In genomic region chr1:161382214-161383019, GRCh38 we compare ENCODE assay signal across 8 cellular contexts. TPM values are rescaled to one million over a fixed set of nuclear protein-coding genes. Genes with fewer than 3 reads are reported as not detected.
DNase-seq lines count a peak whose midpoint lies in the region; FAIRE-seq and TF ChIP-seq lines count a peak whose summit lies in the region.

No MANE protein-coding gene starts in this region.

- H3K27ac ChIP-seq in SU-DHL-6 (ENCODE audit: low read depth, low read length) (no peak overlapping the region), neural progenitor cell (no peak overlapping the region)

- no peaks in the 10 kb centered on the region for H3K4me1 ChIP-seq in neural progenitor cell

- FAIRE-seq in A204.1 (lab: Jason Lieb, UNC), result peak; percentile 99

- H3K9me3 ChIP-seq in SU-DHL-6 (ENCODE audit: insufficient read depth, low read length), result no peaks in the 10 kb centered on the region
- no peaks in the 10 kb centered on the region for H3K9me3 ChIP-seq in neural progenitor cell (ENCODE audit: low read depth)

- DNase-seq in GM12865 (ENCODE audit: low read depth) (peak; percentile 66), NCI-H1436 (lab: John Stamatoyannopoulos, UW) (peak; percentile 59), fibroblast of gingiva (ENCODE audit: low read depth) (peak; percentile 54), neural progenitor cell (ENCODE audit: low spot score) (peak; percentile 59), activated gamma-delta T cell (lab: John Stamatoyannopoulos, UW) (no peak)
- DNase-seq in effector CD4-positive, alpha-beta T cell, result no peak

- no peaks in the 10 kb centered on the region for H3K27me3 Mint-ChIP-seq in neural progenitor cell (ENCODE audit: insufficient read depth, low read depth)

- H3K4me2 ChIP-seq in SU-DHL-6 (ENCODE audit: low read depth, low read length, poor library complexity, severe bottlenecking), result no peak overlapping the region
- no peak overlapping the region for H3K4me2 ChIP-seq in neural progenitor cell

- TF ChIP-seq CTCF in GM12865 (IDR thresholded peaks at IDR 0.05; ENCODE audit: insufficient read depth, low read depth, low read length, missing control alignments) (peak; percentile 54), SU-DHL-6 (IDR thresholded peaks at IDR 0.05; ENCODE audit: insufficient read depth, low read length, poor library complexity, severe bottlenecking) (peak; percentile 54), neural progenitor cell (IDR thresholded peaks at IDR 0.05) (peak; percentile 81)

- H3K79me2 ChIP-seq in SU-DHL-6 (ENCODE audit: insufficient read depth, low read length) (no peaks in the 10 kb centered on the region), neural progenitor cell (ENCODE audit: low read depth) (no peaks in the 10 kb centered on the region)

- no peak overlapping the region for H3K27ac Mint-ChIP-seq in neural progenitor cell

- H3K4me3 ChIP-seq in GM12865 (ENCODE audit: low read depth, low read length), result no peak overlapping the region
- no peak overlapping the region for H3K4me3 ChIP-seq in SU-DHL-6 (ENCODE audit: insufficient read depth, low read length, poor library complexity, severe bottlenecking)
- no peak overlapping the region for H3K4me3 ChIP-seq in neural progenitor cell

- H3K36me3 ChIP-seq in SU-DHL-6 (ENCODE audit: low read length) (no peaks in the 10 kb centered on the region), neural progenitor cell (no peaks in the 10 kb centered on the region)

- H3K36me3 Mint-ChIP-seq in neural progenitor cell, result no peaks in the 10 kb centered on the region

- H3K9ac ChIP-seq in SU-DHL-6 (ENCODE audit: low read length) (no peak overlapping the region), neural progenitor cell (no peak overlapping the region)

- no peak overlapping the region for H2AFZ ChIP-seq in SU-DHL-6 (ENCODE audit: low read depth, low read length, severe bottlenecking)
- peak overlapping the region; percentile 91 for H2AFZ ChIP-seq in neural progenitor cell (replicated peaks)

- H3K4me3 Mint-ChIP-seq in neural progenitor cell, result no peak overlapping the region

- H3F3A ChIP-seq in SU-DHL-6 (ENCODE audit: insufficient read depth), result no peaks in the 10 kb centered on the region; the same call in 1 of the 2 replicates
- no peaks in the 10 kb centered on the region for H3F3A ChIP-seq in neural progenitor cell (ENCODE audit: low read depth)

- H4K20me1 ChIP-seq in SU-DHL-6 (ENCODE audit: low read depth, low read length) (no peaks in the 10 kb centered on the region), neural progenitor cell (ENCODE audit: low read depth) (no peaks in the 10 kb centered on the region)

- no peaks in the 10 kb centered on the region for H3K9me2 ChIP-seq in SU-DHL-6 (replicated peaks; ENCODE audit: insufficient read depth, low read length)

- H3K27me3 ChIP-seq in SU-DHL-6 (ENCODE audit: low read length) (no peaks in the 10 kb centered on the region), neural progenitor cell (no peaks in the 10 kb centered on the region)

- no peaks in the 10 kb centered on the region for H3K9me3 Mint-ChIP-seq in neural progenitor cell

- H3K4me1 Mint-ChIP-seq in neural progenitor cell, result no peaks in the 10 kb centered on the region

RNA-seq across cellular contexts. Expression of gene CFAP126, which starts 14.7 kb away (rescaled TPM):
- total RNA-seq in neural progenitor cell (ENCODE audit: low replicate concordance), result not detected in 2 replicates

Comparison
In these comparisons a context has a peak if more than half of its experiments do, and no peak if none do; other contexts are left out.
1. DNase-seq: peak in GM12865 (single experiment), NCI-H1436 (single experiment), fibroblast of gingiva (single experiment) and neural progenitor cell (single experiment); none in activated gamma-delta T cell (single experiment) and effector CD4-positive, alpha-beta T cell (single experiment).
2. Peak in every context shown above with its lines, with median percentiles within 50 percentile points of each other: CTCF ChIP-seq.